In the genomic region with DNA sequence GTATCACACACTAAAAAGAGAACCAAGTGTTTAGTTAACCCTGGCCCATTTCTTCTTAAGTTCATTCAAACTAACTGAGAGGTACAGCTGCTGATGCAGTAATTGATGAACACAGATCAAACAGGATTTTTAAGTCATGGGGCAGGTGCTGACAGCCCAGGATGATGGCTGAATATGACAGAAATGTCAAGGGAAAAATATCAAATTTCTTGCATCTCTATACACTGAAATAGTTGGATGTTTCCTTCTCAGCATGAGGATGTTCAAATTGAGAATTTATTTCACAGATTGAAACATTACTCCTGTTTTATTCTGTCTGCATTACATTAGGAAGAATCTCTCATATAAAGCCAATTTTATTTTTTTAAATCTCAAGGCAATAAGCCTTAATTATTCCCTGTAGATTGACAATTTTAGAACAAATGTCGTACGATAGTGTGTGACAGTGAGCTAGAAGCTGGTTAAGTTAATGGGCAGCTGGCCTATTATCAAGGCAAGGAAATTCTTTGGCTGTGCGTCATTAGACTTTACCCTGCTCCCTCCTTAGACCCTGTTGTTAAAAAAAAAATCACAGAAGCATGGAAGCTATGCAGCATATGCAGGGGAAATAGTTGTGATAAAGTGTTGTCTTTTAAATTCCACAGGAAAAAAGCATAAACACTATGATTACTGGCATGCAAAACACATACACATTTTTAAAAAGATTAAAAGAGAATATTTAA, we compare ENCODE assay signal across 10 cellular contexts.
A peak's percentile ranks its signal among the peaks of the same experiment; 100 is the strongest.
DNase-seq lines count a peak whose midpoint lies in the region; ATAC-seq and TF ChIP-seq lines count a peak whose summit lies in the region.
"Had no signal": no experiment of that assay in that cellular context is flagged by ENCODE, and none has a peak within 500 bp of the region (broad histone marks: within the 10 kb centered on the region; RNA-seq: fewer than 3 reads in every experiment).

No MANE protein-coding gene starts in this region.

- H2BK15ac ChIP-seq in IMR-90 (ENCODE audit: low read depth, low read length): peak overlapping the region; percentile 92; the same call in 2 of the 3 replicates
- H2BK15ac ChIP-seq in mesenchymal stem cell (ENCODE audit: low read depth, poor library complexity, severe bottlenecking): no peak overlapping the region

- H4K20me1 ChIP-seq in IMR-90 (ENCODE audit: insufficient read depth, low read length): no peaks in the 10 kb centered on the region

- H3K14ac ChIP-seq in IMR-90 (replicated peaks; ENCODE audit: low read depth, low read length) (peak overlapping the region; percentile 56), mesenchymal stem cell (ENCODE audit: low read length in 2 of 2) (no peak overlapping the region)

- in situ Hi-C loops in IMR-90 (cut with MboI; ENCODE audit: low sequenced_read_pairs): no loop called here

- H3K27ac Mint-ChIP-seq in brain: peak overlapping the region; percentile 53 to 90 (median 66)
- H3K27ac Mint-ChIP-seq in endodermal cell: no peak overlapping the region

- H2BK12ac ChIP-seq in mesenchymal stem cell (ENCODE audit: low read length in 2 of 2): no peak overlapping the region

- TF ChIP-seq RAD21 in IMR-90 (IDR thresholded peaks at IDR 0.05; ENCODE audit: low read length): no peak

- dilution Hi-C loops in IMR-90 (cut with HindIII; ENCODE audit: low sequenced_read_pairs, unreplicated experiment): no loop called here

- POLR2A ChIA-PET in IMR-90 (lab: Charles Lee; ENCODE audit: unreplicated experiment): interaction anchor here (0.7 kb wide), 1 partner anchor 26 kb away, joined by 3 read pairs; no protein-coding TSS in a partner anchor

- peak overlapping the region; percentile 88 for H3K4ac ChIP-seq in IMR-90 (ENCODE audit: low read depth, low read length)
- H3K4ac ChIP-seq in mesenchymal stem cell (ENCODE audit: low read depth in 1 of 2, low read length in 2 of 2): no peak overlapping the region

- WGBS in IMR-90 (ENCODE audit: extremely low coverage in 2 of 2, insufficient read length in 1 of 2), 2 experiments: no CpG with 5 or more reads among the region's 3 CpGs
- WGBS in mesenchymal stem cell: 0% methylated on average over 2 of the region's 3 CpGs
- WGBS in endodermal cell (ENCODE audit: insufficient coverage in 1 of 2, insufficient read length in 1 of 2), 2 experiments: 20 to 77% methylated on average over 2 to 3 of the region's 3 CpGs

- H2AK9ac ChIP-seq in IMR-90 (replicated peaks; ENCODE audit: low read depth, low read length, poor library complexity): no peak overlapping the region

- ATAC-seq in IMR-90 (ENCODE audit: low read depth) (peak; percentile 89), GM21423 (IDR thresholded peaks at IDR 0.05; ENCODE audit: unreplicated experiment) (no peak), GM18517 (IDR thresholded peaks at IDR 0.05; ENCODE audit: unreplicated experiment) (no peak)

- H3K4me2 ChIP-seq in IMR-90 (ENCODE audit: low read depth, low read length) (peak overlapping the region; percentile 25; the same call in 1 of the 2 replicates), mesenchymal stem cell (ENCODE audit: low read length, poor library complexity, severe bottlenecking) (no peak overlapping the region)

- DNase-seq in AG20443 (ENCODE audit: low spot score) (peak; percentile 67), IMR-90 (peak; percentile 86), mesenchymal stem cell (peak; percentile 82), endodermal cell (no peak), MV-4-11 (lab: John Stamatoyannopoulos, UW) (no peak)
- DNase-seq: NCI-H1694 treated with DMSO at 0.1 percent for 48 hours had no signal

- H3K56ac ChIP-seq in IMR-90 (ENCODE audit: extremely low read depth, insufficient read depth, low read length): peak overlapping the region; percentile 87

- H3K9ac ChIP-seq in IMR-90 (ENCODE audit: low read depth, low read length) (peak overlapping the region; percentile 57; the same call in 1 of the 2 replicates), mesenchymal stem cell (ENCODE audit: low read length) (peak overlapping the region; percentile 43), endodermal cell (ENCODE audit: extremely low read depth, low read length, poor library complexity, severe bottlenecking) (no peak overlapping the region)

- peak overlapping the region; percentile 95 for H2BK120ac ChIP-seq in IMR-90 (ENCODE audit: low read depth, low read length)
- H2BK120ac ChIP-seq in mesenchymal stem cell (ENCODE audit: low read depth, low read length): no peak overlapping the region

- H2BK5ac ChIP-seq in IMR-90 (ENCODE audit: low read depth, low read length, poor library complexity, severe bottlenecking) (peak overlapping the region; percentile 90), mesenchymal stem cell (ENCODE audit: low read depth, low read length, poor library complexity, severe bottlenecking) (no peak overlapping the region)

- H3K9me1 ChIP-seq in IMR-90 (ENCODE audit: insufficient read depth, low read length): no peaks in the 10 kb centered on the region

- H4K91ac ChIP-seq in IMR-90 (ENCODE audit: insufficient read depth, low read depth, low read length): peak overlapping the region; percentile 85
- no peak overlapping the region for H4K91ac ChIP-seq in mesenchymal stem cell (ENCODE audit: low read length)

- H4K8ac ChIP-seq in IMR-90 (ENCODE audit: low read depth in 2 of 2, low read length in 2 of 2) (peak overlapping the region; percentile 59 to 73; a peak in 3 of 4 replicates), mesenchymal stem cell (ENCODE audit: low read length) (no peak overlapping the region)

- H2AK5ac ChIP-seq in IMR-90 (ENCODE audit: low read depth, low read length) (peak overlapping the region; percentile 65; the same call in 1 of the 2 replicates), mesenchymal stem cell (ENCODE audit: low read length, severe bottlenecking) (peak overlapping the region; percentile 87)

- TF ChIP-seq CTCF in IMR-90 (conservative IDR thresholded peaks at IDR 0.05; ENCODE audit: low read depth, low read length) (no peak), brain (conservative IDR thresholded peaks at IDR 0.05) (no peak), endodermal cell (conservative IDR thresholded peaks at IDR 0.05) (no peak)

- H3K9me3 ChIP-seq in IMR-90 (ENCODE audit: control insufficient read depth, insufficient read depth, low read length) (no peaks in the 10 kb centered on the region), mesenchymal stem cell (ENCODE audit: control insufficient read depth, low read length) (no peaks in the 10 kb centered on the region), endodermal cell (ENCODE audit: control insufficient read depth, low read length) (no peaks in the 10 kb centered on the region)

- H3K18ac ChIP-seq in IMR-90 (ENCODE audit: low read depth, low read length) (peak overlapping the region; percentile 96), mesenchymal stem cell (ENCODE audit: low read depth in 1 of 2, low read length in 2 of 2) (peak overlapping the region in 1 of 2 experiments; percentile 45)

- peak overlapping the region; percentile 75 for H3K23ac ChIP-seq in IMR-90 (ENCODE audit: low read depth, low read length)
- no peak overlapping the region for H3K23ac ChIP-seq in mesenchymal stem cell (ENCODE audit: low read length in 2 of 2)

- peaks cover 35% of the 10 kb centered on the region for H3K4me1 Mint-ChIP-seq in brain
- peaks cover 13% of the 10 kb centered on the region for H3K4me1 Mint-ChIP-seq in endodermal cell

- H3K4me1 ChIP-seq in IMR-90 (ENCODE audit: control insufficient read depth, insufficient read depth, low read length): peaks cover 7% of the 10 kb centered on the region
- H3K4me1 ChIP-seq in mesenchymal stem cell (ENCODE audit: control insufficient read depth, insufficient read depth, low read depth, low read length): no peaks in the 10 kb centered on the region
- no peaks in the 10 kb centered on the region for H3K4me1 ChIP-seq in endodermal cell (ENCODE audit: control insufficient read depth, insufficient read depth, low read length)

- intact Hi-C loops in IMR-90 (cut with micrococcal nuclease): loop anchor here (2.0 kb wide), 1 partner anchor 30 kb away; no protein-coding TSS in a partner anchor

- H2AFZ ChIP-seq in IMR-90 (replicated peaks; ENCODE audit: low read length, poor library complexity) (no peak overlapping the region), mesenchymal stem cell (ENCODE audit: low read depth, low read length) (no peak overlapping the region)

- H4K5ac ChIP-seq in IMR-90 (ENCODE audit: low read depth, low read length): peak overlapping the region; percentile 86; the same call in 1 of the 2 replicates

- CTCF ChIA-PET in IMR-90 (lab: Yijun Ruan, JAX): interaction anchor here (0.6 to 2.5 kb wide), 2 partner anchors 10 to 33 kb away, joined by 3 to 7 read pairs; no protein-coding TSS in a partner anchor

- BruUV-seq in IMR-90 (replicated peaks; lab: Mats Ljungman, UMichigan): no TSS peak

- no peaks in the 10 kb centered on the region for H3K36me3 ChIP-seq in IMR-90 (ENCODE audit: control insufficient read depth, insufficient read depth, low read length)
- no peaks in the 10 kb centered on the region for H3K36me3 ChIP-seq in mesenchymal stem cell (ENCODE audit: control insufficient read depth in 1 of 2, insufficient read depth in 2 of 2, low read depth in 1 of 2, low read length in 2 of 2)
- no peaks in the 10 kb centered on the region for H3K36me3 ChIP-seq in endodermal cell (ENCODE audit: control insufficient read depth, insufficient read depth, low read length)

- no peaks in the 10 kb centered on the region for H3K79me1 ChIP-seq in IMR-90 (ENCODE audit: low read depth in 1 of 2, low read length in 2 of 2)
- no peaks in the 10 kb centered on the region for H3K79me1 ChIP-seq in mesenchymal stem cell (replicated peaks; ENCODE audit: low read length, poor library complexity, severe bottlenecking)

- no peak overlapping the region for H3K4me3 ChIP-seq in IMR-90 (ENCODE audit: insufficient read depth, low read depth, low read length)
- H3K4me3 ChIP-seq in mesenchymal stem cell (ENCODE audit: insufficient read depth in 1 of 2, low read depth in 1 of 2, low read length in 2 of 2): no peak overlapping the region
- H3K4me3 ChIP-seq in endodermal cell (ENCODE audit: low read length): no peak overlapping the region

- peak overlapping the region in 3 of 5 experiments; percentile 45 to 64 (median 52) for H3K4me3 Mint-ChIP-seq in brain
- H3K4me3 Mint-ChIP-seq in endodermal cell: no peak overlapping the region

- no peaks in the 10 kb centered on the region for H3K36me3 Mint-ChIP-seq in brain
- H3K36me3 Mint-ChIP-seq in endodermal cell (ENCODE audit: low read depth): no peaks in the 10 kb centered on the region

- no peaks in the 10 kb centered on the region for H3K27me3 Mint-ChIP-seq in brain
- H3K27me3 Mint-ChIP-seq in endodermal cell (ENCODE audit: insufficient read depth): no peaks in the 10 kb centered on the region

- H3K9me3 Mint-ChIP-seq in brain (peaks cover 2 to 21% (median 7%) of the 10 kb centered on the region in 5 experiments), endodermal cell (peaks cover 8% of the 10 kb centered on the region)

- TF ChIP-seq POLR2A in IMR-90 (IDR thresholded peaks at IDR 0.05; ENCODE audit: low read depth, low read length): no peak

- H3K27me3 ChIP-seq in IMR-90 (ENCODE audit: control insufficient read depth, insufficient read depth, low read length): no peaks in the 10 kb centered on the region
- no peaks in the 10 kb centered on the region for H3K27me3 ChIP-seq in mesenchymal stem cell (ENCODE audit: control insufficient read depth in 1 of 2, insufficient read depth in 1 of 2, low read length in 2 of 2)
- no peaks in the 10 kb centered on the region for H3K27me3 ChIP-seq in endodermal cell (ENCODE audit: control insufficient read depth, insufficient read depth, low read length, poor library complexity, severe bottlenecking)

- H3K27ac ChIP-seq in IMR-90 (ENCODE audit: insufficient read depth, low read length) (peak overlapping the region; percentile 72; the same call in 1 of the 2 replicates), mesenchymal stem cell (ENCODE audit: low read length, poor library complexity, severe bottlenecking) (peak overlapping the region; percentile 72), endodermal cell (ENCODE audit: low read depth, low read length) (no peak overlapping the region)
- H3K27ac ChIP-seq: epithelial cell of prostate had no signal

- peak overlapping the region; percentile 97 for H2BK20ac ChIP-seq in IMR-90 (ENCODE audit: low read depth, low read length)

Comparison
In these comparisons a context has a peak if more than half of its experiments do, and no peak if none do; other contexts are left out.
1. DNase-seq: peak in AG20443 (single experiment), IMR-90 (single experiment) and mesenchymal stem cell (single experiment); none in endodermal cell (single experiment) and MV-4-11 (single experiment).